In the genomic region with DNA sequence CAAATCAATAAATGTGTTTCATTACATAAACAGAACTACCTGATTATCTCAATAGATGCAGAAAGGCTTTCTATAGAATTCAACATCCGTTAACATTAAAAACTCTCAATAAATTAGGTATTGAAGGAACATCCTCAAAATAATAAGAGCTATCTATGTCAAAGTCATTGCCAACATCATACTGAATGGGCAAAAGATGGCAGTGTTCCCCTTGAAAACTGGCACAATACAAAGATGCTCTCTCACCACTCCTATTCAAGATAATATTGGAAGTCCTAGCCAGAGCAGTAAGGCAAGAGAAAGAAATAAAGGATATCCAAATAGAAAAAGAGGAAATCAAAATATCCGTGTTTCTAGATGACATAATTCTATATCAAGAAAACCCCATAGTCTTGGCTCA, we compare ENCODE assay signal across 2 cellular contexts.
TF ChIP-seq lines count a peak whose summit lies in the region.

No MANE protein-coding gene starts in this region.

TF ChIP-seq in SK-N-SH, 30 proteins besides CTCF, POLR2A, EP300 and RAD21 (continued from another document):
- no peak for TF ChIP-seq TAF1 (IDR thresholded peaks at IDR 0.05; ENCODE audit: borderline replicate concordance, low read depth, low read length)
- no peak for TF ChIP-seq JUND (IDR thresholded peaks at IDR 0.05)

TF ChIP-seq in SK-N-SH treated with all-trans-retinoic acid at 6 μM for 48 hours, 23 proteins besides CTCF, POLR2A, EP300 and RAD21 (continued from another document):
- TF ChIP-seq, protein P1, sequence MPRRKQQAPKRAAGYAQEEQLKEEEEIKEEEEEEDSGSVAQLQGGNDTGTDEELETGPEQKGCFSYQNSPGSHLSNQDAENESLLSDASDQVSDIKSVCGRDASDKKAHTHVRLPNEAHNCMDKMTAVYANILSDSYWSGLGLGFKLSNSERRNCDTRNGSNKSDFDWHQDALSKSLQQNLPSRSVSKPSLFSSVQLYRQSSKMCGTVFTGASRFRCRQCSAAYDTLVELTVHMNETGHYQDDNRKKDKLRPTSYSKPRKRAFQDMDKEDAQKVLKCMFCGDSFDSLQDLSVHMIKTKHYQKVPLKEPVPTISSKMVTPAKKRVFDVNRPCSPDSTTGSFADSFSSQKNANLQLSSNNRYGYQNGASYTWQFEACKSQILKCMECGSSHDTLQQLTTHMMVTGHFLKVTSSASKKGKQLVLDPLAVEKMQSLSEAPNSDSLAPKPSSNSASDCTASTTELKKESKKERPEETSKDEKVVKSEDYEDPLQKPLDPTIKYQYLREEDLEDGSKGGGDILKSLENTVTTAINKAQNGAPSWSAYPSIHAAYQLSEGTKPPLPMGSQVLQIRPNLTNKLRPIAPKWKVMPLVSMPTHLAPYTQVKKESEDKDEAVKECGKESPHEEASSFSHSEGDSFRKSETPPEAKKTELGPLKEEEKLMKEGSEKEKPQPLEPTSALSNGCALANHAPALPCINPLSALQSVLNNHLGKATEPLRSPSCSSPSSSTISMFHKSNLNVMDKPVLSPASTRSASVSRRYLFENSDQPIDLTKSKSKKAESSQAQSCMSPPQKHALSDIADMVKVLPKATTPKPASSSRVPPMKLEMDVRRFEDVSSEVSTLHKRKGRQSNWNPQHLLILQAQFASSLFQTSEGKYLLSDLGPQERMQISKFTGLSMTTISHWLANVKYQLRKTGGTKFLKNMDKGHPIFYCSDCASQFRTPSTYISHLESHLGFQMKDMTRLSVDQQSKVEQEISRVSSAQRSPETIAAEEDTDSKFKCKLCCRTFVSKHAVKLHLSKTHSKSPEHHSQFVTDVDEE (CRISPR knock-in tag; IDR thresholded peaks at IDR 0.05): no peak
- TF ChIP-seq, protein P2, sequence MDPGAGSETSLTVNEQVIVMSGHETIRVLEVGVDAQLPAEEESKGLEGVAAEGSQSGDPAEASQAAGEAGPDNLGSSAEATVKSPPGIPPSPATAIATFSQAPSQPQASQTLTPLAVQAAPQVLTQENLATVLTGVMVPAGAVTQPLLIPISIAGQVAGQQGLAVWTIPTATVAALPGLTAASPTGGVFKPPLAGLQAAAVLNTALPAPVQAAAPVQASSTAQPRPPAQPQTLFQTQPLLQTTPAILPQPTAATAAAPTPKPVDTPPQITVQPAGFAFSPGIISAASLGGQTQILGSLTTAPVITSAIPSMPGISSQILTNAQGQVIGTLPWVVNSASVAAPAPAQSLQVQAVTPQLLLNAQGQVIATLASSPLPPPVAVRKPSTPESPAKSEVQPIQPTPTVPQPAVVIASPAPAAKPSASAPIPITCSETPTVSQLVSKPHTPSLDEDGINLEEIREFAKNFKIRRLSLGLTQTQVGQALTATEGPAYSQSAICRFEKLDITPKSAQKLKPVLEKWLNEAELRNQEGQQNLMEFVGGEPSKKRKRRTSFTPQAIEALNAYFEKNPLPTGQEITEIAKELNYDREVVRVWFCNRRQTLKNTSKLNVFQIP (CRISPR knock-in tag; IDR thresholded peaks at IDR 0.05; ENCODE audit: borderline replicate concordance, low read depth): no peak
- TF ChIP-seq, protein P3, sequence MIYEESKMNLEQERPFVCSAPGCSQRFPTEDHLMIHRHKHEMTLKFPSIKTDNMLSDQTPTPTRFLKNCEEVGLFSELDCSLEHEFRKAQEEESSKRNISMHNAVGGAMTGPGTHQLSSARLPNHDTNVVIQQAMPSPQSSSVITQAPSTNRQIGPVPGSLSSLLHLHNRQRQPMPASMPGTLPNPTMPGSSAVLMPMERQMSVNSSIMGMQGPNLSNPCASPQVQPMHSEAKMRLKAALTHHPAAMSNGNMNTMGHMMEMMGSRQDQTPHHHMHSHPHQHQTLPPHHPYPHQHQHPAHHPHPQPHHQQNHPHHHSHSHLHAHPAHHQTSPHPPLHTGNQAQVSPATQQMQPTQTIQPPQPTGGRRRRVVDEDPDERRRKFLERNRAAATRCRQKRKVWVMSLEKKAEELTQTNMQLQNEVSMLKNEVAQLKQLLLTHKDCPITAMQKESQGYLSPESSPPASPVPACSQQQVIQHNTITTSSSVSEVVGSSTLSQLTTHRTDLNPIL (CRISPR knock-in tag; IDR thresholded peaks at IDR 0.05; ENCODE audit: low read depth): no peak
- TF ChIP-seq RARB (CRISPR knock-in tag; IDR thresholded peaks at IDR 0.05) (no peak), ZNF70 (CRISPR knock-in tag; IDR thresholded peaks at IDR 0.05) (no peak)
- TF ChIP-seq, protein P4, sequence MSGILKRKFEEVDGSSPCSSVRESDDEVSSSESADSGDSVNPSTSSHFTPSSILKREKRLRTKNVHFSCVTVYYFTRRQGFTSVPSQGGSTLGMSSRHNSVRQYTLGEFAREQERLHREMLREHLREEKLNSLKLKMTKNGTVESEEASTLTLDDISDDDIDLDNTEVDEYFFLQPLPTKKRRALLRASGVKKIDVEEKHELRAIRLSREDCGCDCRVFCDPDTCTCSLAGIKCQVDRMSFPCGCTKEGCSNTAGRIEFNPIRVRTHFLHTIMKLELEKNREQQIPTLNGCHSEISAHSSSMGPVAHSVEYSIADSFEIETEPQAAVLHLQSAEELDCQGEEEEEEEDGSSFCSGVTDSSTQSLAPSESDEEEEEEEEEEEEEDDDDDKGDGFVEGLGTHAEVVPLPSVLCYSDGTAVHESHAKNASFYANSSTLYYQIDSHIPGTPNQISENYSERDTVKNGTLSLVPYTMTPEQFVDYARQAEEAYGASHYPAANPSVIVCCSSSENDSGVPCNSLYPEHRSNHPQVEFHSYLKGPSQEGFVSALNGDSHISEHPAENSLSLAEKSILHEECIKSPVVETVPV (CRISPR knock-in tag; IDR thresholded peaks at IDR 0.05): no peak
